Comparison of ENCODE assay signal across 8 cellular contexts in the genomic region with DNA sequence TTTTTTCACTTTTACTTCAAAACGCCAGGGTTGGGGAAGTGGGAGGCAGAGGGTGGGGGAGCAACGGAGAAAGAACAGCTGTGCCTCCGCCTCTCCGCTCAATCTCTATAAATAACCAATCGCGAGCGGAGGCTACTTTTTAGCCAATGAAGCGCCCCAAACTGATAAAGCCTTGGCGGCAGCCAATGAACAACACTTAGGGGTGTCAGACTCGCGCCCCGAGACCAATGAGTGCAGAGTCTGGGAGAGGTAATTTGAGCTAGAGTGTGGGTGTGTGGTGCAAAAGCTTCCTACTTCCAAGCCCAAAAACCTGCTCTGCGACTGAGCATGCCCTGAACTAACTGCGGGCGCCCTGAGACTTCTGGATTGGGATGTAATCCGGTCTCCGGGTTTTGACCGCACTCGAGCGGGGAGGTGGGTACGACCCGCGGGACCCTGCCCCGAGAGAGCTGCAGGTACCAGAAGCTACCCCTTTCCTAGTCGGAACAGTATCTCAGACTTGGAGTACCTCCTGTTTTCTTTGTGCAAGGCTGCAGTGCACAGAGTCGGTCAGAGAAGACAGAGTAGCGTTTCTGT. TPM values are rescaled to one million over a fixed set of nuclear protein-coding genes. Genes with fewer than 3 reads are reported as not detected.
DNase-seq lines count a peak whose midpoint lies in the region; ATAC-seq, FAIRE-seq and TF ChIP-seq lines count a peak whose summit lies in the region.

No MANE protein-coding gene starts in this region.

- no peaks in the 10 kb centered on the region for H3F3A ChIP-seq in PC-3 (ENCODE audit: low read length, unreplicated experiment)

- POLR2A ChIA-PET in PC-3 (lab: Charles Lee; ENCODE audit: unreplicated experiment), result interaction anchor here (0.5 to 2.1 kb wide), 22 partner anchors 12 to 1391 kb away, joined by 3 to 31 read pairs (median 6); no protein-coding TSS in a partner anchor

- H3K9ac ChIP-seq in HUES64 (ENCODE audit: low read depth, low read length), result peak overlapping the region; percentile 76
- H3K9ac ChIP-seq in PC-3 (ENCODE audit: low read length), result peak overlapping the region; percentile 90
- peak overlapping the region; percentile 37 for H3K9ac ChIP-seq in muscle layer of colon (ENCODE audit: low read length)

- H3K27ac ChIP-seq in HUES64 (ENCODE audit: low read depth, low read length), result peak overlapping the region; percentile 88
- H3K27ac ChIP-seq in PC-3 (ENCODE audit: low read length), result peak overlapping the region; percentile 94
- H3K27ac ChIP-seq in esophagus muscularis mucosa (replicated peaks in 1 of 4), result peak overlapping the region; percentile 87 to 98 (median 92)
- H3K27ac ChIP-seq in muscle layer of colon (ENCODE audit: low read depth, low read length), result peak overlapping the region; percentile 98

- ATAC-seq in GM21515 (IDR thresholded peaks at IDR 0.05; ENCODE audit: unreplicated experiment), result peak; percentile 82
- peak; percentile 69 for ATAC-seq in PC-3

- CTCF ChIA-PET in PC-3 (lab: Charles Lee), result interaction anchor here (0.5 to 2.5 kb wide), 8 partner anchors 35 to 434 kb away, joined by 3 to 34 read pairs (median 4); no protein-coding TSS in a partner anchor

- H3K4me1 ChIP-seq in HUES64 (ENCODE audit: insufficient read depth, low read length) (peaks cover 17% of the 10 kb centered on the region), PC-3 (ENCODE audit: insufficient read depth, low read length) (peaks cover 31% of the 10 kb centered on the region), esophagus muscularis mucosa (peaks cover 19 to 37% (median 32%) of the 10 kb centered on the region in 4 donors), muscle layer of colon (ENCODE audit: insufficient read depth, low read length) (peaks cover 13% of the 10 kb centered on the region)

- H3K9me2 ChIP-seq in PC-3 (replicated peaks; ENCODE audit: low read length), result no peaks in the 10 kb centered on the region

- H3K4me2 ChIP-seq in PC-3 (ENCODE audit: low read length), result peak overlapping the region; percentile 95

- H3K9me3 ChIP-seq in HUES64 (ENCODE audit: insufficient read depth, low read depth, low read length) (no peaks in the 10 kb centered on the region), PC-3 (ENCODE audit: low read length) (no peaks in the 10 kb centered on the region), esophagus muscularis mucosa (no peaks in the 10 kb centered on the region), muscle layer of colon (ENCODE audit: low read length) (no peaks in the 10 kb centered on the region)

- H3K4me3 ChIP-seq in HUES64 (ENCODE audit: low read length) (peak overlapping the region; percentile 95), PC-3 (ENCODE audit: low read length) (peak overlapping the region; percentile 95), esophagus muscularis mucosa (peak overlapping the region; percentile 70 to 96 (median 89)), muscle layer of colon (ENCODE audit: low read depth in 1 of 2, low read length in 2 of 2) (peak overlapping the region; percentile 95 to 99)

- no peak for FAIRE-seq in D721Med (lab: Jason Lieb, UNC)

- peaks cover 6% of the 10 kb centered on the region; the same call in 1 of the 2 replicates for H3K27me3 ChIP-seq in HUES64 (ENCODE audit: insufficient read depth, low read length)
- no peaks in the 10 kb centered on the region for H3K27me3 ChIP-seq in PC-3 (ENCODE audit: low read length)
- no peaks in the 10 kb centered on the region for H3K27me3 ChIP-seq in esophagus muscularis mucosa
- no peaks in the 10 kb centered on the region for H3K27me3 ChIP-seq in muscle layer of colon (ENCODE audit: control insufficient read depth in 1 of 2, insufficient read depth in 2 of 2, low read length in 2 of 2)

- intact Hi-C loops in PC-3 (cut with micrococcal nuclease) (loop anchor here (1.0 to 10.0 kb wide), 8 partner anchors 21 to 744 kb away; no protein-coding TSS in a partner anchor), esophagus muscularis mucosa (cut with DNase I) (loop anchor here (5.0 kb wide), 1 partner anchor 606 kb away; no protein-coding TSS in a partner anchor)

- DNase-seq in D721Med (ENCODE audit: insufficient read length, low spot score) (peak; percentile 72), PC-3 (peak; percentile 99), esophagus muscularis mucosa (ENCODE audit: extremely low spot score) (peak; percentile 98)
- peak; percentile 87 to 89 for DNase-seq in activated T-cell treated with anti-CD3 and anti-CD28 coated beads, Interleukin-2, amount 50 U/mL, for 48 hours
- DNase-seq in stimulated activated CD8-positive, alpha-beta memory T cell treated with anti-CD3 and anti-CD28 coated beads, Interleukin-7, amount 100 ng/mL, for 24 hours (ENCODE audit: low read depth), result peak; percentile 74

- no TSS peak for BruUV-seq in PC-3 (replicated peaks; lab: Mats Ljungman, UMichigan)

- TF ChIP-seq EP300 in esophagus muscularis mucosa (IDR thresholded peaks at IDR 0.05), result no peak

- under 1% methylated on average over 25 of the region's 27 CpGs for WGBS in HUES64
- WGBS in esophagus muscularis mucosa, result 2% methylated on average over 22 of the region's 27 CpGs

- TF ChIP-seq POLR2A in esophagus muscularis mucosa (IDR thresholded peaks at IDR 0.05; ENCODE audit: low read depth), result peak; percentile 45

- H4K20me1 ChIP-seq in PC-3 (ENCODE audit: low read length), result peaks cover 31% of the 10 kb centered on the region

- H3K36me3 ChIP-seq in HUES64 (ENCODE audit: insufficient read depth, low read length), result 0 out of 2 replicates have a peak, but pooled peaks cover 8% of the 10 kb centered on the region
- peaks cover 10% of the 10 kb centered on the region for H3K36me3 ChIP-seq in PC-3 (ENCODE audit: low read depth, low read length)
- no peaks in the 10 kb centered on the region for H3K36me3 ChIP-seq in esophagus muscularis mucosa
- no peaks in the 10 kb centered on the region for H3K36me3 ChIP-seq in muscle layer of colon (ENCODE audit: insufficient read depth, low read length)

- TF ChIP-seq CTCF in D721Med (IDR thresholded peaks at IDR 0.05; ENCODE audit: insufficient read depth, missing control alignments) (no peak), PC-3 (conservative IDR thresholded peaks at IDR 0.05; ENCODE audit: low read depth, low read length) (no peak), esophagus muscularis mucosa (IDR thresholded peaks at IDR 0.05) (no peak)

- H3K79me2 ChIP-seq in PC-3 (ENCODE audit: low read length), result peaks cover 42% of the 10 kb centered on the region

- H2AFZ ChIP-seq in PC-3 (ENCODE audit: low read length), result peak overlapping the region; percentile 78

RNA-seq across cellular contexts. Expression of a gene that starts 0.8 kb away (rescaled TPM):
- polyA plus RNA-seq in HUES64 (2013, experiment 1 of 2), result 12.5 TPM
- polyA plus RNA-seq in HUES64 (2013, experiment 2 of 2), result 13.1 TPM
- total RNA-seq in PC-3 (2014; rRNA removed) (37.8 and 41.4 TPM in 2 replicates), esophagus muscularis mucosa (10 to 100 TPM; 11.0 to 16.1 (median 11.2) TPM)

Comparison
In these comparisons a context has a peak if more than half of its experiments do, and no peak if none do; other contexts are left out.
1. Peak in every context shown above with its lines: DNase-seq, ATAC-seq, H3K4me3 ChIP-seq and H3K27ac ChIP-seq.
2. H3K9ac ChIP-seq: peak in every context shown above with its lines; median percentile 90 in PC-3; 76 in HUES64; 37 in muscle layer of colon.